In the genomic region with DNA sequence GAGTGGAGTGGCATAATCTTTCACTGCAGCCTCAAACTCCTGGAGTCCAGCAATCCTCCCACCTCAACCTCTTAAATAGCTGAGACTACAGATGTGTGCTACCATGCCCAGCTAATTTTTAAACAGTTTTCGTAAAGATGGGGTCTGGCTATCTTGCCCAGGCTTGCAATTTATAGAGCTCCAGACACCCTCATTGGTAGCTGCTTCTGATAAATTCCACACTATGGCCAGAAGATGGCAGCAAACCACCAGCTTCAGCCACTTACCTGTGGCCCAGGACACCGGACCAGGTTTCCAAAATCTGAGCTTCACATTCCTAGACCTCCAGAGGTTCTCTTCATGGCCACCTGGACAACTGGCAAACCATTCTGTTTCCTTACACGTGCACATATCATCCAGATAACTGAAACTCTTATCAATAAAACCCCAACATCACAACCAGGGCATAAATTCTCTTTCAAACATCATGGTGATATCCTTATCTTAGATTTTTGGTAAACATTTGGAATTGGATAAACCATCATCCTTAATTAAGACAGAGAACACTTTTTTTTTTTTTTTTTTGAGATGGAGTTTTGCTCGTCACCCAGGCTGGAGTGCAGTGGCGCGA, we compare ENCODE assay signal across 8 cellular contexts. TPM values are rescaled to one million over a fixed set of nuclear protein-coding genes. Genes with fewer than 3 reads are reported as not detected.
A peak's percentile ranks its signal among the peaks of the same experiment; 100 is the strongest.
DNase-seq lines count a peak whose midpoint lies in the region; ATAC-seq, FAIRE-seq and TF ChIP-seq lines count a peak whose summit lies in the region.

No MANE protein-coding gene starts in this region.

- H3K36me3 Mint-ChIP-seq in astrocyte (ENCODE audit: low read depth, unreplicated experiment) = peaks cover 16% of the 10 kb centered on the region

- ATAC-seq in HG02973 (IDR thresholded peaks at IDR 0.05; ENCODE audit: unreplicated experiment) (no peak), HG03045 (IDR thresholded peaks at IDR 0.05; ENCODE audit: unreplicated experiment) (no peak)

- peaks cover 8% of the 10 kb centered on the region for H3K4me1 Mint-ChIP-seq in astrocyte (ENCODE audit: low read depth, unreplicated experiment)

- H3K9me3 Mint-ChIP-seq in astrocyte (ENCODE audit: unreplicated experiment) = no peaks in the 10 kb centered on the region

- H3K4me2 ChIP-seq in DOHH2 (ENCODE audit: low read length) = no peak overlapping the region
- H3K4me2 ChIP-seq in astrocyte (ENCODE audit: low read length) = no peak overlapping the region
- H3K4me2 ChIP-seq in hepatocyte = no peak overlapping the region
- H3K4me2 ChIP-seq in smooth muscle cell = no peak overlapping the region

- peak; percentile 83 for TF ChIP-seq CTCF in DOHH2 (IDR thresholded peaks at IDR 0.05; ENCODE audit: low read depth, low read length, poor library complexity, severe bottlenecking)
- peak; percentile 70 for TF ChIP-seq CTCF in astrocyte (IDR thresholded peaks at IDR 0.05; ENCODE audit: insufficient read depth, low read depth, low read length)
- TF ChIP-seq CTCF in hepatocyte (IDR thresholded peaks at IDR 0.05; ENCODE audit: poor library complexity) = peak; percentile 79
- TF ChIP-seq CTCF in smooth muscle cell (IDR thresholded peaks at IDR 0.05; ENCODE audit: borderline replicate concordance, insufficient read depth, poor library complexity, severe bottlenecking) = peak; percentile 74

- H3K27me3 ChIP-seq in DOHH2 (ENCODE audit: control insufficient read depth, low read length) (no peaks in the 10 kb centered on the region), astrocyte (ENCODE audit: insufficient read depth, low read length) (peaks cover 2% of the 10 kb centered on the region), hepatocyte (no peaks in the 10 kb centered on the region), smooth muscle cell (ENCODE audit: low read depth) (no peaks in the 10 kb centered on the region)

- H3K9me3 ChIP-seq in DOHH2 (ENCODE audit: control insufficient read depth, insufficient read depth, low read length) (no peaks in the 10 kb centered on the region), astrocyte (ENCODE audit: insufficient read depth, low read depth, low read length) (no peaks in the 10 kb centered on the region), hepatocyte (ENCODE audit: low read depth) (no peaks in the 10 kb centered on the region), smooth muscle cell (replicated peaks; ENCODE audit: low read depth) (no peaks in the 10 kb centered on the region)

- peaks cover 3% of the 10 kb centered on the region for H3K27me3 Mint-ChIP-seq in astrocyte (ENCODE audit: low read depth, unreplicated experiment)

- H3K4me1 ChIP-seq in DOHH2 (ENCODE audit: control insufficient read depth, low read length) (no peaks in the 10 kb centered on the region), astrocyte (ENCODE audit: insufficient read depth, low read length) (peaks cover 8% of the 10 kb centered on the region), hepatocyte (ENCODE audit: insufficient read depth) (no peaks in the 10 kb centered on the region), smooth muscle cell (ENCODE audit: low read depth) (no peaks in the 10 kb centered on the region)

- no peak overlapping the region for H3K4me3 Mint-ChIP-seq in astrocyte (ENCODE audit: unreplicated experiment)

- no peak overlapping the region for H2AFZ ChIP-seq in astrocyte (ENCODE audit: low read depth, low read length)
- no peak overlapping the region for H2AFZ ChIP-seq in hepatocyte
- no peak overlapping the region for H2AFZ ChIP-seq in smooth muscle cell (ENCODE audit: low read depth)

- no peak overlapping the region for H3K27ac ChIP-seq in DOHH2 (ENCODE audit: low read depth, low read length)
- no peak overlapping the region for H3K27ac ChIP-seq in astrocyte (ENCODE audit: low read depth, low read length)
- no peak overlapping the region for H3K27ac ChIP-seq in hepatocyte
- H3K27ac ChIP-seq in smooth muscle cell (ENCODE audit: low read depth) = no peak overlapping the region

- H3K4me3 ChIP-seq in DOHH2 (ENCODE audit: low read length) (no peak overlapping the region), astrocyte (ENCODE audit: insufficient read depth, low read depth, low read length) (no peak overlapping the region), hepatocyte (no peak overlapping the region), smooth muscle cell (no peak overlapping the region)
- no peak overlapping the region for H3K4me3 ChIP-seq in Jurkat, Clone E6-1 (ENCODE audit: low read length)

- H3K36me3 ChIP-seq in DOHH2 (ENCODE audit: control insufficient read depth, low read length) (no peaks in the 10 kb centered on the region), astrocyte (ENCODE audit: insufficient read depth, low read length) (no peaks in the 10 kb centered on the region), hepatocyte (replicated peaks; ENCODE audit: insufficient read depth, low read depth) (no peaks in the 10 kb centered on the region), smooth muscle cell (ENCODE audit: low read depth) (no peaks in the 10 kb centered on the region)

- H3K9ac ChIP-seq in astrocyte (ENCODE audit: low read length) = no peak overlapping the region
- H3K9ac ChIP-seq in smooth muscle cell (ENCODE audit: low read depth) = no peak overlapping the region

- DNase-seq in Jurkat, Clone E6-1 (ENCODE audit: low read depth, low spot score) = peak; percentile 49
- peak; percentile 73 for DNase-seq in SW480 (ENCODE audit: low spot score)
- peak; percentile 24 for DNase-seq in astrocyte (ENCODE audit: low read depth)
- DNase-seq in hepatocyte (ENCODE audit: low spot score) = peak; percentile 72
- DNase-seq in smooth muscle cell (lab: John Stamatoyannopoulos, UW; ENCODE audit: unreplicated experiment) = no peak

- no peak overlapping the region for H3K27ac Mint-ChIP-seq in astrocyte (ENCODE audit: unreplicated experiment)

- H3K9me2 ChIP-seq in DOHH2 (replicated peaks; ENCODE audit: control insufficient read depth, low read length) (no peaks in the 10 kb centered on the region), hepatocyte (replicated peaks; ENCODE audit: insufficient read depth) (no peaks in the 10 kb centered on the region)

- no peaks in the 10 kb centered on the region for H3F3A ChIP-seq in DOHH2 (ENCODE audit: control insufficient read depth, insufficient read depth)
- no peaks in the 10 kb centered on the region for H3F3A ChIP-seq in smooth muscle cell (ENCODE audit: low read depth)

- FAIRE-seq in astrocyte (lab: Jason Lieb, UNC) = no peak

- WGBS in hepatocyte (ENCODE audit: low lambda C conversion rate, missing lambda C conversion rate) = 72% methylated on average over 6 of the region's 6 CpGs
- 80% methylated on average over 6 of the region's 6 CpGs for WGBS in smooth muscle cell (ENCODE audit: low lambda C conversion rate)

- H3K79me2 ChIP-seq in DOHH2 (ENCODE audit: control insufficient read depth, low read length) = no peaks in the 10 kb centered on the region
- no peaks in the 10 kb centered on the region for H3K79me2 ChIP-seq in astrocyte (ENCODE audit: insufficient read depth, low read length)
- H3K79me2 ChIP-seq in hepatocyte = no peaks in the 10 kb centered on the region
- H3K79me2 ChIP-seq in smooth muscle cell (ENCODE audit: low read depth) = no peaks in the 10 kb centered on the region

- H4K20me1 ChIP-seq in DOHH2 (ENCODE audit: control insufficient read depth, insufficient read depth, low read depth, low read length) (no peaks in the 10 kb centered on the region), astrocyte (ENCODE audit: insufficient read depth, low read length) (no peaks in the 10 kb centered on the region), hepatocyte (ENCODE audit: insufficient read depth, poor library complexity, severe bottlenecking) (no peaks in the 10 kb centered on the region), smooth muscle cell (ENCODE audit: low read depth) (no peaks in the 10 kb centered on the region)

RNA-seq across cellular contexts. Expression of gene FBXW12, which starts 28.9 kb away (rescaled TPM):
- not detected for polyA plus RNA-seq in Jurkat, Clone E6-1 (2012; ENCODE audit: insufficient read depth, insufficient read length)
- total RNA-seq in astrocyte (not detected in 2 replicates), hepatocyte (not detected in 2 replicates), smooth muscle cell (not detected in 2 replicates)
- polyA plus RNA-seq in hepatocyte (0.18 TPM in 1 of 2 replicates, not detected in the other), smooth muscle cell (0.07 TPM in 1 of 2 replicates, not detected in the other)

RNA-seq across cellular contexts. Expression of gene PLXNB1, which starts 29.0 kb away (rescaled TPM):
- 39.2 TPM for polyA plus RNA-seq in Jurkat, Clone E6-1 (2012; ENCODE audit: insufficient read depth, insufficient read length)
- total RNA-seq in astrocyte (42.0 and 59.2 TPM in 2 replicates), hepatocyte (73.2 and 74.5 TPM in 2 replicates), smooth muscle cell (24.7 and 26.9 TPM in 2 replicates)
- polyA plus RNA-seq in hepatocyte (71.3 and 79.0 TPM in 2 replicates), smooth muscle cell (15.5 and 27.5 TPM in 2 replicates)

RNA-seq across cellular contexts. Expression of gene CCDC51, which starts 39.0 kb away (rescaled TPM):
- 27.6 TPM for polyA plus RNA-seq in Jurkat, Clone E6-1 (2012; ENCODE audit: insufficient read depth, insufficient read length)
- total RNA-seq in astrocyte = 16.4 and 16.5 TPM in 2 replicates
- total RNA-seq in hepatocyte = 28.1 and 30.4 TPM in 2 replicates
- polyA plus RNA-seq in hepatocyte = 30.8 and 32.0 TPM in 2 replicates
- 9.0 and 20.7 TPM in 2 replicates for total RNA-seq in smooth muscle cell
- 17.8 and 18.3 TPM in 2 replicates for polyA plus RNA-seq in smooth muscle cell

RNA-seq across cellular contexts. Expression of gene TMA7, which starts 39.1 kb away (rescaled TPM):
- polyA plus RNA-seq in Jurkat, Clone E6-1 (2012; ENCODE audit: insufficient read depth, insufficient read length) = 522 TPM
- total RNA-seq in astrocyte (252 and 272 TPM in 2 replicates), hepatocyte (345 and 381 TPM in 2 replicates), smooth muscle cell (310 and 343 TPM in 2 replicates)
- polyA plus RNA-seq in hepatocyte (503 and 581 TPM in 2 replicates), smooth muscle cell (491 and 511 TPM in 2 replicates)

RNA-seq across cellular contexts. Expression of gene ATRIP, which starts 45.6 kb away (rescaled TPM):
- polyA plus RNA-seq in Jurkat, Clone E6-1 (2012; ENCODE audit: insufficient read depth, insufficient read length) = 17.5 TPM
- total RNA-seq in astrocyte = 6.2 and 6.6 TPM in 2 replicates
- total RNA-seq in hepatocyte = 4.5 and 4.9 TPM in 2 replicates
- 4.3 and 6.7 TPM in 2 replicates for polyA plus RNA-seq in hepatocyte
- 4.0 and 5.5 TPM in 2 replicates for total RNA-seq in smooth muscle cell
- 5.7 and 7.3 TPM in 2 replicates for polyA plus RNA-seq in smooth muscle cell
